Comparison of ENCODE assay signal across 19 cellular contexts in genomic region chr16:71648162-71648561, GRCh38. TPM values are rescaled to one million over a fixed set of nuclear protein-coding genes. Genes with fewer than 3 reads are reported as not detected.
DNase-seq lines count a peak whose midpoint lies in the region; ATAC-seq lines count a peak whose summit lies in the region.
"Had no signal": no experiment of that assay in that cellular context is flagged by ENCODE, and none has a peak within 500 bp of the region (broad histone marks: within the 10 kb centered on the region; RNA-seq: fewer than 3 reads in every experiment).

No MANE protein-coding gene starts in this region.

- H3K4me3 Mint-ChIP-seq in central memory CD8-positive, alpha-beta T cell: no peak overlapping the region
- H3K4me3 Mint-ChIP-seq: CD14-positive monocyte had no signal

- no peaks in the 10 kb centered on the region for H3K27me3 Mint-ChIP-seq in central memory CD8-positive, alpha-beta T cell

- ATAC-seq in central memory CD8-positive, alpha-beta T cell (replicated peaks; ENCODE audit: extremely low read depth, poor library complexity, severe bottlenecking): no peak
- ATAC-seq in HG03378 (IDR thresholded peaks at IDR 0.05; ENCODE audit: unreplicated experiment): no peak

- no peaks in the 10 kb centered on the region for H3K4me1 Mint-ChIP-seq in central memory CD8-positive, alpha-beta T cell
- H3K4me1 Mint-ChIP-seq: CD14-positive monocyte had no signal

- no peaks in the 10 kb centered on the region for H3K9me3 Mint-ChIP-seq in central memory CD8-positive, alpha-beta T cell
- H3K9me3 Mint-ChIP-seq: CD14-positive monocyte had no signal

- peak overlapping the region; percentile 59 for H3K27ac Mint-ChIP-seq in central memory CD8-positive, alpha-beta T cell (ENCODE audit: low read depth)

- DNase-seq in NCI-H2107 treated with DMSO at 0.1 percent for 48 hours (lab: John Stamatoyannopoulos, UW; ENCODE audit: unreplicated experiment): peak; percentile 78
- DNase-seq in NCI-H2107 (lab: John Stamatoyannopoulos, UW): no peak
- peak; percentile 35 for DNase-seq in LHCN-M2 (ENCODE audit: low read depth)
- peak; percentile 18 for DNase-seq in NCI-H526 treated with DMSO at 0.1 percent for 48 hours (lab: John Stamatoyannopoulos, UW)
- DNase-seq in central memory CD8-positive, alpha-beta T cell (ENCODE audit: low spot score in 2 of 2): no peak
- no peak for DNase-seq in NCI-H1417 treated with DMSO at 0.1 percent for 48 hours (lab: John Stamatoyannopoulos, UW)
- no peak for DNase-seq in HK-2 (ENCODE audit: unreplicated experiment)
- DNase-seq: BE2C; Karpas-422; NCI-H1092 treated with DMSO at 0.1 percent for 48 hours; NCI-H1436 treated with DMSO at 0.1 percent for 48 hours; NCI-H187 treated with DMSO at 0.1 percent for 48 hours; NCI-H446; NCI-H524 treated with DMSO at 0.1 percent for 48 hours; NK-92 treated with Interleukin-12 subunit alpha and Interleukin-12 subunit beta, amount 100 ng/mL, for 24 hours; PC-3 had no signal

- peaks cover 11% of the 10 kb centered on the region for H3K36me3 Mint-ChIP-seq in central memory CD8-positive, alpha-beta T cell (ENCODE audit: insufficient read depth)

RNA-seq across cellular contexts. Expression of gene MARVELD3, which starts 22.2 kb away (rescaled TPM):
- total RNA-seq in LHCN-M2 (2014; rRNA removed): not detected in 2 replicates
- polyA plus RNA-seq in LHCN-M2 (2012): 0.16 TPM
- total RNA-seq: M059J had no signal

Comparison
In these comparisons a context has a peak if more than half of its experiments do, and no peak if none do; other contexts are left out.
1. DNase-seq: peak in NCI-H2107 treated with DMSO at 0.1 percent for 48 hours (single experiment), LHCN-M2 (single experiment) and NCI-H526 treated with DMSO at 0.1 percent for 48 hours (single experiment); none in NCI-H2107 (single experiment), central memory CD8-positive, alpha-beta T cell (0 of 2), NCI-H1417 treated with DMSO at 0.1 percent for 48 hours (single experiment) and HK-2 (single experiment).